ENCODE assay signal across 19 cellular contexts in the genomic region with DNA sequence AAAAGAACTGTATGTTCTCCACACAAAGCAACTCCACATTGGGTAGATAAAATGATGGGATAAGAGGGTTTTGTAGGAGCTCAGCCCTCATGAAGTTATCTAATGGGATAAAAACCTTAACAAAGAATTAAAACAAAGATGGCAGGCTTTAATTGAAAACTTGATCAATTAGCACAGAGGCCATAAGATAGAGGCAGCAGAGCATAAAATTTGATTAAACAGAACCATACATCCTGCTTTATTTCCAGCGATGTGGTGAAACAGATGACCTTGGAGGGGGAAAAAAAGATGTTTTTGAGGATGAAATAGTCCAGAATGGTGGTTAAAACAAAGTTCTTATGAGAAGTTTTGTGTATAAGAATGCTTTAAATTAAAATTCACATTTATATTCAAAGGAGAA.
DNase-seq lines count a peak whose midpoint lies in the region; ATAC-seq and TF ChIP-seq lines count a peak whose summit lies in the region.
"Had no signal": no experiment of that assay in that cellular context is flagged by ENCODE, and none has a peak within 500 bp of the region (broad histone marks: within the 10 kb centered on the region; RNA-seq: fewer than 3 reads in every experiment).

No MANE protein-coding gene starts in this region.

- H3K4me1 ChIP-seq in GM23248 (ENCODE audit: insufficient read depth) (no peaks in the 10 kb centered on the region), SK-N-SH (ENCODE audit: control insufficient read depth in 1 of 2, insufficient read depth in 2 of 2, low read depth in 1 of 2, low read length in 1 of 2) (peaks cover 0 to 8% of the 10 kb centered on the region in 2 experiments; a peak in 1 of 4 replicates)
- H3K4me1 ChIP-seq: BLaER1, Caco-2 had no signal

- 0 out of 2 replicates have a peak overlapping the region, but pooled peaks have one; percentile 12 for H2AFZ ChIP-seq in GM23248
- H2AFZ ChIP-seq in SK-N-SH (ENCODE audit: low read depth) = no peak overlapping the region

- H3K4me2 ChIP-seq in GM23248 (ENCODE audit: unreplicated experiment) (no peak overlapping the region), SK-N-SH (no peak overlapping the region)
- H3K4me2 ChIP-seq: BLaER1 had no signal

- ATAC-seq in HG02885 (IDR thresholded peaks at IDR 0.05; ENCODE audit: poor library complexity, unreplicated experiment) (no peak), HG03571 (IDR thresholded peaks at IDR 0.05; ENCODE audit: unreplicated experiment) (no peak)
- ATAC-seq: CD8-positive, alpha-beta T cell had no signal

- DNase-seq in GM23248 (no peak), NCI-H82 treated with DMSO at 0.1 percent for 48 hours (lab: John Stamatoyannopoulos, UW; ENCODE audit: unreplicated experiment) (peak; percentile 73), SK-N-SH (no peak), glutamatergic neuron (no peak), erythroblast (lab: John Stamatoyannopoulos, UW) (no peak), substantia nigra (lab: John Stamatoyannopoulos, UW) (no peak)
- DNase-seq: Caco-2; CD4-positive, CD25-positive, alpha-beta regulatory T cell; CD8-positive, alpha-beta T cell; DMS153; DND-41; H7; HCEC 1CT had no signal

- no peak overlapping the region for H3K4me3 Mint-ChIP-seq in glutamatergic neuron (ENCODE audit: unreplicated experiment)
- H3K4me3 Mint-ChIP-seq: B cell; CD4-positive, CD25-positive, alpha-beta regulatory T cell; CD8-positive, alpha-beta T cell had no signal

- CTCF ChIA-PET in SK-N-SH (lab: Yijun Ruan, JAX) = interaction anchor here (1.5 kb wide), 1 partner anchor 639 kb away, joined by 3 read pairs; no protein-coding TSS in a partner anchor

- H3F3A ChIP-seq in GM23248 (ENCODE audit: insufficient read depth) (no peaks in the 10 kb centered on the region), SK-N-SH (replicated peaks; ENCODE audit: insufficient read depth) (no peaks in the 10 kb centered on the region)

- no peak for TF ChIP-seq POLR2A in erythroblast (IDR thresholded peaks at IDR 0.05; ENCODE audit: low read length)

- peaks cover 44% of the 10 kb centered on the region for H3K4me1 Mint-ChIP-seq in glutamatergic neuron (ENCODE audit: low read depth, unreplicated experiment)
- H3K4me1 Mint-ChIP-seq: B cell; CD4-positive, CD25-positive, alpha-beta regulatory T cell had no signal

- H3K4me3 ChIP-seq in GM23248 = no peak overlapping the region
- H3K4me3 ChIP-seq in SK-N-SH (ENCODE audit: low read depth in 2 of 2, low read length in 1 of 2) = no peak overlapping the region
- H3K4me3 ChIP-seq: BLaER1 had no signal

- H3K27me3 ChIP-seq in GM23248 (replicated peaks; ENCODE audit: insufficient read depth) (no peaks in the 10 kb centered on the region; the same call in 1 of the 2 replicates), SK-N-SH (ENCODE audit: insufficient read depth) (no peaks in the 10 kb centered on the region)
- H3K27me3 ChIP-seq: BLaER1 had no signal

- 12 to 13% methylated on average over 1 of the region's 1 CpG for WGBS in GM23248 (ENCODE audit: low coverage in 1 of 2, low lambda C conversion rate in 2 of 2, missing lambda C conversion rate in 2 of 2), 2 experiments
- 6% methylated on average over 1 of the region's 1 CpG for WGBS in SK-N-SH (ENCODE audit: low lambda C conversion rate)

- H3K27ac ChIP-seq in GM23248 (no peak overlapping the region), SK-N-SH (ENCODE audit: low read depth in 2 of 2, low read length in 1 of 2) (peak overlapping the region in 1 of 2 experiments; percentile 83; a peak in 2 of 4 replicates), substantia nigra (ENCODE audit: low read depth, low read length, poor library complexity, severe bottlenecking) (no peak overlapping the region)
- H3K27ac ChIP-seq: 22Rv1, BLaER1, C4-2B had no signal

- H3K9me3 Mint-ChIP-seq in glutamatergic neuron (ENCODE audit: unreplicated experiment) = no peaks in the 10 kb centered on the region
- H3K9me3 Mint-ChIP-seq: CD8-positive, alpha-beta T cell had no signal

- H3K9me2 ChIP-seq in GM23248 (ENCODE audit: insufficient read depth) = no peaks in the 10 kb centered on the region
- no peaks in the 10 kb centered on the region for H3K9me2 ChIP-seq in SK-N-SH

- H3K27me3 Mint-ChIP-seq in glutamatergic neuron (ENCODE audit: unreplicated experiment) = no peaks in the 10 kb centered on the region

- H3K79me2 ChIP-seq in GM23248 (ENCODE audit: insufficient read depth) (no peaks in the 10 kb centered on the region), SK-N-SH (ENCODE audit: insufficient read depth) (no peaks in the 10 kb centered on the region)

- no peaks in the 10 kb centered on the region for H4K20me1 ChIP-seq in GM23248 (ENCODE audit: insufficient read depth)
- H4K20me1 ChIP-seq in SK-N-SH (ENCODE audit: insufficient read depth) = no peaks in the 10 kb centered on the region
- H4K20me1 ChIP-seq: BLaER1 had no signal

- TF ChIP-seq EP300 in SK-N-SH (IDR thresholded peaks at IDR 0.05; ENCODE audit: borderline replicate concordance in 1 of 2, low read depth in 1 of 2, low read length in 1 of 2) = peak in 1 of 2 experiments; percentile 83; a peak in 1 of 4 replicates

- in situ Hi-C loops in GM23248 (cut with MboI) = no loop called here

- no peaks in the 10 kb centered on the region for H3K36me3 ChIP-seq in GM23248 (ENCODE audit: low read depth)
- no peaks in the 10 kb centered on the region for H3K36me3 ChIP-seq in SK-N-SH (replicated peaks in 1 of 2; ENCODE audit: control insufficient read depth in 1 of 2, insufficient read depth in 2 of 2, low read length in 1 of 2)
- H3K36me3 ChIP-seq: BLaER1 had no signal

- no peak for TF ChIP-seq CTCF in SK-N-SH (IDR thresholded peaks at IDR 0.05)
- TF ChIP-seq CTCF in glutamatergic neuron (IDR thresholded peaks at IDR 0.05; ENCODE audit: partially characterized antibody, unreplicated experiment) = no peak

- peak overlapping the region; percentile 7 for H3K27ac Mint-ChIP-seq in glutamatergic neuron (ENCODE audit: unreplicated experiment)
- H3K27ac Mint-ChIP-seq: B cell; CD4-positive, CD25-positive, alpha-beta regulatory T cell; CD8-positive, alpha-beta T cell had no signal

- H3K9me3 ChIP-seq in GM23248 (ENCODE audit: low read depth) (no peaks in the 10 kb centered on the region), SK-N-SH (no peaks in the 10 kb centered on the region)
- H3K9me3 ChIP-seq: BLaER1, Caco-2 had no signal

- peak; percentile 1; the same call in 1 of the 2 replicates for TF ChIP-seq RAD21 in SK-N-SH (IDR thresholded peaks at IDR 0.05; ENCODE audit: low read length)

- POLR2A ChIA-PET in SK-N-SH (lab: Yijun Ruan, JAX) = no interaction called here

- no peaks in the 10 kb centered on the region for H3K36me3 Mint-ChIP-seq in glutamatergic neuron (ENCODE audit: unreplicated experiment)
- H3K36me3 Mint-ChIP-seq: CD4-positive, CD25-positive, alpha-beta regulatory T cell; CD8-positive, alpha-beta T cell had no signal

- H3K9ac ChIP-seq in GM23248 = no peak overlapping the region
- no peak overlapping the region for H3K9ac ChIP-seq in SK-N-SH
- H3K9ac ChIP-seq: BLaER1 had no signal

TF ChIP-seq in SK-N-SH, 30 proteins besides CTCF, POLR2A, EP300 and RAD21:
- TF ChIP-seq GATA2 (CRISPR knock-in tag; IDR thresholded peaks at IDR 0.05) (peak; percentile 55), TEAD4 (IDR thresholded peaks at IDR 0.05; ENCODE audit: borderline replicate concordance, insufficient read depth) (0 out of 2 replicates have a peak, but pooled peaks have one; percentile 18), RCOR1 (IDR thresholded peaks at IDR 0.05; ENCODE audit: low read length) (peak; percentile 65; the same call in 1 of the 2 replicates), YY1 (IDR thresholded peaks at IDR 0.05; ENCODE audit: low read depth) (no peak), JUND (IDR thresholded peaks at IDR 0.05) (no peak), TCF12 (IDR thresholded peaks at IDR 0.05) (0 out of 2 replicates have a peak, but pooled peaks have one; percentile 10), TAF1 (IDR thresholded peaks at IDR 0.05; ENCODE audit: borderline replicate concordance, low read depth, low read length) (no peak), CHD2 (IDR thresholded peaks at IDR 0.05; ENCODE audit: low read length, partially characterized antibody) (peak; percentile 14)
- TF ChIP-seq, protein P1, sequence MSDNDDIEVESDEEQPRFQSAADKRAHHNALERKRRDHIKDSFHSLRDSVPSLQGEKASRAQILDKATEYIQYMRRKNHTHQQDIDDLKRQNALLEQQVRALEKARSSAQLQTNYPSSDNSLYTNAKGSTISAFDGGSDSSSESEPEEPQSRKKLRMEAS (IDR thresholded peaks at IDR 0.05; ENCODE audit: low read depth) = no peak
